Comparison of ENCODE assay signal across 20 cellular contexts in the genomic region with DNA sequence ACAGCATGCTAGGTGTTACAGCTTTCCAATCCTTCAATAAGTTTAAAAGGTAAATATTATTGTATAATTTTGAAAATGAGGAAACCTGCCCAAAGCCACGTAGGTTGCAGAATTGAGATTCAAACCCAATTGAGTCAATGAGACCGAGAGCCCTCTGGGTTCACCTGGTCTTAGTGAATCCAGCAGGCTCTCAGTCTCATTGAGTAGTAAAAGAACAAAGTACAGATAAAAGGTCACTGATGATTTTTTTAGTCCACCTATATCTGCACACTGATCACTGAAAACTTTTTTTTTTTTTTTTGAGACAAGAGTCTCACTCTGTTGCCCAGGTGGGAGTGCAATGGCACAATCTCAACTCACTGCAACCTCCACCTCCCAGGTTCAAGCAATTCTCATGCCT. TPM values are rescaled to one million over a fixed set of nuclear protein-coding genes. Genes with fewer than 3 reads are reported as not detected.
DNase-seq lines count a peak whose midpoint lies in the region; ATAC-seq and TF ChIP-seq lines count a peak whose summit lies in the region.
"Had no signal": no experiment of that assay in that cellular context is flagged by ENCODE, and none has a peak within 500 bp of the region (broad histone marks: within the 10 kb centered on the region; RNA-seq: fewer than 3 reads in every experiment).

No MANE protein-coding gene starts in this region.

- TF ChIP-seq CTCF in C4-2B (conservative IDR thresholded peaks at IDR 0.05) (no peak), VCaP (conservative IDR thresholded peaks at IDR 0.05) (no peak), WERI-Rb-1 (IDR thresholded peaks at IDR 0.05; ENCODE audit: low read depth, low read length) (no peak), progenitor cell of endocrine pancreas (IDR thresholded peaks at IDR 0.05; ENCODE audit: unreplicated experiment) (no peak)

- H3K27me3 Mint-ChIP-seq in progenitor cell of endocrine pancreas: no peaks in the 10 kb centered on the region
- H3K27me3 Mint-ChIP-seq: B cell; CD4-positive, CD25-positive, alpha-beta regulatory T cell had no signal

- ATAC-seq in left lobe of liver (peak; percentile 79), GM18868 (IDR thresholded peaks at IDR 0.05; ENCODE audit: unreplicated experiment) (no peak)
- ATAC-seq: GM12878 had no signal

- H3K9me3 Mint-ChIP-seq in progenitor cell of endocrine pancreas (ENCODE audit: low read depth): no peaks in the 10 kb centered on the region
- H3K9me3 Mint-ChIP-seq: CD4-positive, CD25-positive, alpha-beta regulatory T cell; CD8-positive, alpha-beta memory T cell; H9 had no signal

- H3K36me3 ChIP-seq in subcutaneous abdominal adipose tissue (ENCODE audit: control insufficient read depth in 5 of 5, insufficient read depth in 5 of 5, low read length in 5 of 5) (no peaks in the 10 kb centered on the region), WERI-Rb-1 (no peaks in the 10 kb centered on the region)
- H3K36me3 ChIP-seq: BLaER1 treated with 17β-estradiol and CSF1 and Interleukin-3, amounts not matched to agents 10 nM and 100 nM had no signal

- no peak overlapping the region for H3K4me3 Mint-ChIP-seq in progenitor cell of endocrine pancreas (ENCODE audit: low read depth)
- H3K4me3 Mint-ChIP-seq: B cell; CD8-positive, alpha-beta memory T cell; H9 had no signal

- peaks cover 3 to 49% (median 43%) of the 10 kb centered on the region in 5 donors for H3K4me1 ChIP-seq in subcutaneous abdominal adipose tissue (ENCODE audit: control insufficient read depth in 5 of 5, insufficient read depth in 5 of 5, low read length in 5 of 5)

- H3K27ac Mint-ChIP-seq in progenitor cell of endocrine pancreas: no peak overlapping the region
- H3K27ac Mint-ChIP-seq: B cell; CD4-positive, CD25-positive, alpha-beta regulatory T cell had no signal

- no peak overlapping the region for H3K4me3 ChIP-seq in subcutaneous abdominal adipose tissue (ENCODE audit: low read depth in 1 of 5, low read length in 5 of 5)
- H3K4me3 ChIP-seq in WERI-Rb-1 (ENCODE audit: low read depth, low read length): no peak overlapping the region
- H3K4me3 ChIP-seq: BLaER1 treated with 17β-estradiol and CSF1 and Interleukin-3, amounts not matched to agents 10 nM and 100 nM; GM12878 had no signal

- H3K9ac ChIP-seq in subcutaneous abdominal adipose tissue (ENCODE audit: low read length in 5 of 5): no peak overlapping the region
- H3K9ac ChIP-seq: BLaER1 treated with 17β-estradiol and CSF1 and Interleukin-3, amounts not matched to agents 10 nM and 100 nM had no signal

- no peaks in the 10 kb centered on the region for H3K36me3 Mint-ChIP-seq in progenitor cell of endocrine pancreas (ENCODE audit: insufficient read depth)
- H3K36me3 Mint-ChIP-seq: CD4-positive, CD25-positive, alpha-beta regulatory T cell; CD8-positive, alpha-beta memory T cell had no signal

- DNase-seq in left lobe of liver (ENCODE audit: low spot score) (no peak), WERI-Rb-1 (no peak), progenitor cell of endocrine pancreas (ENCODE audit: low spot score, unreplicated experiment) (no peak)
- DNase-seq: CD4-positive, CD25-positive, alpha-beta regulatory T cell; CD8-positive, alpha-beta memory T cell; COR-L47; DMS 273 treated with DMSO at 0.1 percent for 48 hours; DMS53; DND-41; EL; H9; IMR-90 had no signal

- H3K27me3 ChIP-seq in subcutaneous abdominal adipose tissue (ENCODE audit: control insufficient read depth in 5 of 5, insufficient read depth in 4 of 5, low read length in 5 of 5) (no peaks in the 10 kb centered on the region), WERI-Rb-1 (ENCODE audit: insufficient read depth, low read depth, severe bottlenecking) (no peaks in the 10 kb centered on the region)
- H3K27me3 ChIP-seq: BLaER1 treated with 17β-estradiol and CSF1 and Interleukin-3, amounts not matched to agents 10 nM and 100 nM had no signal

- peaks cover 2% of the 10 kb centered on the region for H3K4me1 Mint-ChIP-seq in progenitor cell of endocrine pancreas (ENCODE audit: low read depth)

- H3K27ac ChIP-seq in C4-2B (peak overlapping the region; percentile 51), VCaP (peak overlapping the region; percentile 47), subcutaneous abdominal adipose tissue (ENCODE audit: low read depth, low read length) (peak overlapping the region; percentile 42), WERI-Rb-1 (no peak overlapping the region)
- H3K27ac ChIP-seq: BLaER1 treated with 17β-estradiol and CSF1 and Interleukin-3, amounts not matched to agents 10 nM and 100 nM; HL-60 had no signal

- no peaks in the 10 kb centered on the region for H3K9me3 ChIP-seq in subcutaneous abdominal adipose tissue (ENCODE audit: control insufficient read depth in 5 of 5, low read length in 5 of 5)
- no peaks in the 10 kb centered on the region for H3K9me3 ChIP-seq in WERI-Rb-1 (ENCODE audit: severe bottlenecking)
- H3K9me3 ChIP-seq: BLaER1 treated with 17β-estradiol and CSF1 and Interleukin-3, amounts not matched to agents 10 nM and 100 nM had no signal

RNA-seq across cellular contexts. Expression of a gene that starts 27.2 kb away (rescaled TPM):
- total RNA-seq in left lobe of liver (24.5 TPM), progenitor cell of endocrine pancreas (7.9 and 10.6 TPM in 2 replicates)
